In genomic region chr1:237041461-237041794, GRCh38 we compare ENCODE assay signal across 14 cellular contexts. TPM values are rescaled to one million over a fixed set of nuclear protein-coding genes. Genes with fewer than 3 reads are reported as not detected.
DNase-seq lines count a peak whose midpoint lies in the region; ATAC-seq, FAIRE-seq and TF ChIP-seq lines count a peak whose summit lies in the region.
"Had no signal": no experiment of that assay in that cellular context is flagged by ENCODE, and none has a peak within 500 bp of the region (broad histone marks: within the 10 kb centered on the region; RNA-seq: fewer than 3 reads in every experiment).

No MANE protein-coding gene starts in this region.

- no peaks in the 10 kb centered on the region for H3K4me1 ChIP-seq in K562 (replicated peaks in 1 of 2; ENCODE audit: control insufficient read depth in 2 of 2, insufficient read depth in 2 of 2, low read length in 2 of 2)
- H3K4me1 ChIP-seq in testis, result no peaks in the 10 kb centered on the region
- no peaks in the 10 kb centered on the region for H3K4me1 ChIP-seq in osteoblast (ENCODE audit: insufficient read depth, low read length)

- 6% methylated on average over 7 of the region's 7 CpGs for WGBS in K562 (ENCODE audit: insufficient coverage, low coverage, missing lambda C conversion rate)
- WGBS in testis, 2 donors, result 12 to 13% methylated on average over 7 of the region's 7 CpGs

- H4K20me1 ChIP-seq in K562 (replicated peaks; ENCODE audit: control insufficient read depth, insufficient read depth, low read length) (no peaks in the 10 kb centered on the region), osteoblast (ENCODE audit: insufficient read depth, low read length) (no peaks in the 10 kb centered on the region)

- no peak for TF ChIP-seq EP300 in K562 (IDR thresholded peaks at IDR 0.05; ENCODE audit: low read length)

- H3K4me3 Mint-ChIP-seq in activated naive CD8-positive, alpha-beta T cell treated with anti-CD3 and anti-CD28 coated beads, Interleukin-2, amount 10 ng/mL, durations not matched to agents 7 days and 5 days, result peak overlapping the region; percentile 48
- no peak overlapping the region for H3K4me3 Mint-ChIP-seq in activated naive CD8-positive, alpha-beta T cell treated with anti-CD3 and anti-CD28 coated beads for 36 hours
- H3K4me3 Mint-ChIP-seq: activated B cell treated with CpG ODN at 0.5 μM for 24 hours had no signal

- TF ChIP-seq CTCF in K562 (IDR thresholded peaks at IDR 0.05 in 2 of 3, conservative IDR thresholded peaks at IDR 0.05 in 1 of 3; ENCODE audit: insufficient read depth in 2 of 3, low read depth in 1 of 3, low read length in 3 of 3), result no peak
- TF ChIP-seq CTCF in testis (IDR thresholded peaks at IDR 0.05), result no peak
- no peak for TF ChIP-seq CTCF in osteoblast (IDR thresholded peaks at IDR 0.05; ENCODE audit: extremely low read depth, low read depth, low read length)

- H3K27me3 Mint-ChIP-seq in activated naive CD8-positive, alpha-beta T cell treated with anti-CD3 and anti-CD28 coated beads, Interleukin-2, amount 10 ng/mL, durations not matched to agents 7 days and 5 days, result peaks cover 49% of the 10 kb centered on the region
- H3K27me3 Mint-ChIP-seq in activated naive CD8-positive, alpha-beta T cell treated with anti-CD3 and anti-CD28 coated beads for 36 hours, result peaks cover 55% of the 10 kb centered on the region

- no peak for ATAC-seq in activated naive CD8-positive, alpha-beta T cell treated with anti-CD3 and anti-CD28 coated beads, Interleukin-2, amount 10 ng/mL, durations not matched to agents 7 days and 5 days (ENCODE audit: low read depth)
- ATAC-seq in K562, result no peak

- H3K27me3 ChIP-seq in K562 (ENCODE audit: control insufficient read depth in 2 of 2, insufficient read depth in 2 of 2, low read length in 2 of 2), result peaks cover 6 to 11% of the 10 kb centered on the region in 2 experiments; a peak in 4 of 5 replicates
- H3K27me3 ChIP-seq in testis, result no peaks in the 10 kb centered on the region
- H3K27me3 ChIP-seq in osteoblast (ENCODE audit: insufficient read depth, low read length), result peaks cover 6% of the 10 kb centered on the region

- no peaks in the 10 kb centered on the region for H3K9me3 Mint-ChIP-seq in activated naive CD8-positive, alpha-beta T cell treated with anti-CD3 and anti-CD28 coated beads, Interleukin-2, amount 10 ng/mL, durations not matched to agents 7 days and 5 days
- no peaks in the 10 kb centered on the region for H3K9me3 Mint-ChIP-seq in activated naive CD8-positive, alpha-beta T cell treated with anti-CD3 and anti-CD28 coated beads for 36 hours
- H3K9me3 Mint-ChIP-seq: activated B cell treated with CpG ODN at 0.5 μM for 24 hours had no signal

- in situ Hi-C loops in K562 (cut with MboI), result no loop called here

- no peaks in the 10 kb centered on the region for H3K36me3 Mint-ChIP-seq in activated naive CD8-positive, alpha-beta T cell treated with anti-CD3 and anti-CD28 coated beads, Interleukin-2, amount 10 ng/mL, durations not matched to agents 7 days and 5 days
- H3K36me3 Mint-ChIP-seq in activated naive CD8-positive, alpha-beta T cell treated with anti-CD3 and anti-CD28 coated beads for 36 hours, result no peaks in the 10 kb centered on the region

- no TSS peak for BruUV-seq in K562 (replicated peaks; lab: Mats Ljungman, UMichigan)

- POLR2A ChIA-PET in activated naive CD8-positive, alpha-beta T cell treated with anti-CD3 and anti-CD28 coated beads, Interleukin-2, amount 10 ng/mL, durations not matched to agents 7 days and 5 days (lab: Charles Lee), result no interaction called here
- POLR2A ChIA-PET in K562 (lab: Yijun Ruan, JAX), result no interaction called here

- H3K27ac ChIP-seq in K562 (ENCODE audit: extremely low read depth, low read depth, low read length) (no peak overlapping the region), testis (no peak overlapping the region), osteoblast (ENCODE audit: low read depth, low read length) (no peak overlapping the region)

- no peaks in the 10 kb centered on the region for H3K36me3 ChIP-seq in K562 (ENCODE audit: control insufficient read depth, insufficient read depth, low read length)
- no peaks in the 10 kb centered on the region for H3K36me3 ChIP-seq in testis (ENCODE audit: low read depth, missing control alignments)
- H3K36me3 ChIP-seq in osteoblast (ENCODE audit: insufficient read depth, low read length), result no peaks in the 10 kb centered on the region

- no peaks in the 10 kb centered on the region for H3K9me3 ChIP-seq in K562 (replicated peaks; ENCODE audit: control insufficient read depth, insufficient read depth, low read depth, low read length)
- H3K9me3 ChIP-seq in testis, result no peaks in the 10 kb centered on the region
- H3K9me3 ChIP-seq in osteoblast (ENCODE audit: low read depth, low read length), result no peaks in the 10 kb centered on the region

- H3K27ac Mint-ChIP-seq in activated naive CD8-positive, alpha-beta T cell treated with anti-CD3 and anti-CD28 coated beads, Interleukin-2, amount 10 ng/mL, durations not matched to agents 7 days and 5 days, result peak overlapping the region; percentile 66
- no peak overlapping the region for H3K27ac Mint-ChIP-seq in activated naive CD8-positive, alpha-beta T cell treated with anti-CD3 and anti-CD28 coated beads for 36 hours
- H3K27ac Mint-ChIP-seq: activated B cell treated with CpG ODN at 0.5 μM for 24 hours had no signal

- intact Hi-C loops in K562 (cut with micrococcal nuclease) (loop anchor here (10.0 kb wide), 1 partner anchor 287 kb away; no protein-coding TSS in a partner anchor), testis (cut with DNase I; ENCODE audit: low total_unique reads) (no loop called here)

- no peak for TF ChIP-seq POLR2A in K562 (conservative IDR thresholded peaks at IDR 0.05)
- no peak for TF ChIP-seq POLR2A in testis (IDR thresholded peaks at IDR 0.05)

- no peaks in the 10 kb centered on the region for H3K79me2 ChIP-seq in K562 (ENCODE audit: control insufficient read depth, insufficient read depth, low read length)
- H3K79me2 ChIP-seq in osteoblast (ENCODE audit: insufficient read depth, low read length), result no peaks in the 10 kb centered on the region

- FAIRE-seq in K562 (lab: Jason Lieb, UNC), result no peak

- no peak for DNase-seq in activated naive CD8-positive, alpha-beta T cell treated with anti-CD3 and anti-CD28 coated beads, Interleukin-2, amount 10 ng/mL, durations not matched to agents 7 days and 5 days
- no peak for DNase-seq in activated naive CD8-positive, alpha-beta T cell treated with anti-CD3 and anti-CD28 coated beads for 36 hours
- DNase-seq in K562 (ENCODE audit: extremely low read depth in 1 of 4, low spot score in 3 of 4) (no peak), inferior parietal cortex (ENCODE audit: extremely low spot score) (peak; percentile 30), testis (no peak), hypothalamus (lab: John Stamatoyannopoulos, UW) (no peak), NCI-H2081 treated with DMSO at 0.1 percent for 48 hours (lab: John Stamatoyannopoulos, UW) (no peak), osteoblast (ENCODE audit: insufficient read length, low spot score, missing footprints) (no peak)
- DNase-seq: activated B cell treated with CpG ODN at 0.5 μM for 24 hours, AML-193, GDM1, NCI-H526 treated with DMSO at 0.1 percent for 48 hours had no signal

- TF ChIP-seq RAD21 in K562 (CRISPR knock-in tag; conservative IDR thresholded peaks at IDR 0.05 in 1 of 2, IDR thresholded peaks at IDR 0.05 in 1 of 2), result no peak

- H3K4me3 ChIP-seq in K562 (no peak overlapping the region), testis (peak overlapping the region; percentile 44), osteoblast (ENCODE audit: insufficient read depth, low read length) (no peak overlapping the region)

- CTCF ChIA-PET in K562 (lab: Yijun Ruan, JAX; ENCODE audit: low intra/inter-chr PET ratio), result no interaction called here

- no peak overlapping the region for H3K9ac ChIP-seq in K562 (ENCODE audit: insufficient read depth in 1 of 2, low read depth in 2 of 2, low read length in 2 of 2)

- H3K4me2 ChIP-seq in K562 (ENCODE audit: insufficient read depth, low read length) (no peak overlapping the region), osteoblast (ENCODE audit: insufficient read depth, low read length) (no peak overlapping the region)

- H2AFZ ChIP-seq in K562 (ENCODE audit: low read depth, low read length), result no peak overlapping the region
- no peak overlapping the region for H2AFZ ChIP-seq in osteoblast (ENCODE audit: low read length)

- H3K9me1 ChIP-seq in K562 (ENCODE audit: control insufficient read depth, insufficient read depth, low read length), result no peaks in the 10 kb centered on the region

- peaks cover 8% of the 10 kb centered on the region for H3K4me1 Mint-ChIP-seq in activated naive CD8-positive, alpha-beta T cell treated with anti-CD3 and anti-CD28 coated beads, Interleukin-2, amount 10 ng/mL, durations not matched to agents 7 days and 5 days
- peaks cover 7% of the 10 kb centered on the region for H3K4me1 Mint-ChIP-seq in activated naive CD8-positive, alpha-beta T cell treated with anti-CD3 and anti-CD28 coated beads for 36 hours

RNA-seq across cellular contexts. Expression of gene RYR2, which starts 0.6 kb away (rescaled TPM):
- not detected for total RNA-seq in activated naive CD8-positive, alpha-beta T cell treated with anti-CD3 and anti-CD28 coated beads, Interleukin-2, amount 10 ng/mL, durations not matched to agents 7 days and 5 days
- total RNA-seq in activated naive CD8-positive, alpha-beta T cell treated with anti-CD3 and anti-CD28 coated beads for 36 hours, result not detected
- 0.14 and 0.69 TPM in 2 replicates for total RNA-seq in K562 (2011; cell fraction: chromatin; rRNA removed; ENCODE audit: low replicate concordance)
- total RNA-seq in K562 (2011; cell fraction: nucleolus; rRNA removed), result 0.17 and 0.26 TPM in 2 replicates
- 0.31 and 0.37 TPM in 2 replicates for total RNA-seq in K562 (2011; cell fraction: nucleoplasm; rRNA removed)
- total RNA-seq in K562 (2014; rRNA removed), result 0.14 and 0.24 TPM in 2 replicates
- total RNA-seq in K562 (2014; rRNA removed; fragmentation: Illumina TruSeq; extraction: Trizol), result 0.26 and 0.33 TPM in 2 replicates
- 0.23 and 0.33 TPM in 2 replicates for total RNA-seq in K562 (2015; rRNA removed; fragmentation: Illumina TruSeq; extraction: Trizol)
- 0.13 and 0.18 TPM in 2 replicates for total RNA-seq in K562 (2021)
- under 0.01 and 0.07 TPM in 2 replicates for polyA plus RNA-seq in K562 (2011; rRNA removed)
- under 0.01 TPM in 2 replicates for polyA plus RNA-seq in K562 (2011; cell fraction: cytosol; rRNA removed)
- polyA plus RNA-seq in K562 (2011; cell fraction: nucleus; rRNA removed), result 0.06 TPM in 1 of 2 replicates, not detected in the other
- polyA plus RNA-seq in K562 (2012), result 0.12 and 0.35 TPM in 2 replicates
- polyA plus RNA-seq in K562 (2014; fragmentation: Illumina TruSeq; extraction: Trizol), result 0.13 and 0.17 TPM in 2 replicates
- under 1 TPM; 0.03 to 0.10 TPM for polyA plus RNA-seq in K562 (2014; fragmentation: Nextera tagmentation; extraction: Ambion mirVana)
- 0.42 and 0.47 TPM in 2 replicates for polyA plus RNA-seq in K562 (2014; rRNA removed)
- polyA minus RNA-seq in K562 (2011; rRNA and poly(A)+ RNA removed), result 0.03 and 0.21 TPM in 2 replicates
- polyA minus RNA-seq in K562 (2011; cell fraction: cytosol; rRNA and poly(A)+ RNA removed), result not detected in 2 replicates
- polyA minus RNA-seq in K562 (2011; cell fraction: nucleus; rRNA and poly(A)+ RNA removed), result under 0.01 and 0.13 TPM in 2 replicates
- total RNA-seq in testis, result 1 to 10 TPM; 9.1 to 9.5 TPM
- 5.4 TPM for polyA plus RNA-seq in testis (ENCODE audit: insufficient read depth, low read depth, low replicate concordance)
- not detected in 2 replicates for total RNA-seq in osteoblast
- total RNA-seq: activated B cell treated with CpG ODN at 0.5 μM for 24 hours had no signal

RNA-seq across cellular contexts. Expression of gene MT1HL1, which starts 37.2 kb away (rescaled TPM):
- total RNA-seq in activated naive CD8-positive, alpha-beta T cell treated with anti-CD3 and anti-CD28 coated beads, Interleukin-2, amount 10 ng/mL, durations not matched to agents 7 days and 5 days, result not detected
- total RNA-seq in activated naive CD8-positive, alpha-beta T cell treated with anti-CD3 and anti-CD28 coated beads for 36 hours, result not detected
- not detected in 2 replicates for total RNA-seq in K562 (2011; cell fraction: chromatin; rRNA removed; ENCODE audit: low replicate concordance)
- total RNA-seq in K562 (2011; cell fraction: nucleolus; rRNA removed), result not detected in 2 replicates
- not detected in 2 replicates for total RNA-seq in K562 (2011; cell fraction: nucleoplasm; rRNA removed)
- total RNA-seq in K562 (2014; rRNA removed) (not detected in 2 replicates), K562 (2014; rRNA removed; fragmentation: Illumina TruSeq; extraction: Trizol) (not detected in 2 replicates), K562 (2015; rRNA removed; fragmentation: Illumina TruSeq; extraction: Trizol) (not detected in 2 replicates), K562 (2021) (not detected in 2 replicates), testis (not detected), osteoblast (not detected in 2 replicates)
- polyA plus RNA-seq in K562 (2011; rRNA removed) (not detected in 2 replicates), K562 (2014; fragmentation: Illumina TruSeq; extraction: Trizol) (not detected in 2 replicates), K562 (2014; fragmentation: Nextera tagmentation; extraction: Ambion mirVana) (not detected), K562 (2014; rRNA removed) (not detected in 2 replicates), testis (ENCODE audit: insufficient read depth, low read depth, low replicate concordance) (not detected)
- not detected in 2 replicates for polyA plus RNA-seq in K562 (2011; cell fraction: cytosol; rRNA removed)
- not detected in 2 replicates for polyA plus RNA-seq in K562 (2011; cell fraction: nucleus; rRNA removed)
- not detected in 2 replicates for polyA plus RNA-seq in K562 (2012)
- polyA minus RNA-seq in K562 (2011; rRNA and poly(A)+ RNA removed), result not detected in 2 replicates
- not detected in 2 replicates for polyA minus RNA-seq in K562 (2011; cell fraction: cytosol; rRNA and poly(A)+ RNA removed)
- polyA minus RNA-seq in K562 (2011; cell fraction: nucleus; rRNA and poly(A)+ RNA removed), result not detected in 2 replicates
- total RNA-seq: activated B cell treated with CpG ODN at 0.5 μM for 24 hours, dermis blood vessel endothelial cell, mononuclear cell had no signal

Comparison
In these comparisons a context has a peak if more than half of its experiments do, and no peak if none do; other contexts are left out.
1. H3K4me3 ChIP-seq: peak in testis (2 of 2); none in K562 (single experiment) and osteoblast (single experiment).
2. RNA of gene RYR2, which starts 0.6 kb away (total RNA-seq): 9.1 to 9.5 TPM in testis; 0.13 to 0.69 TPM in K562, not detected in activated naive CD8-positive, alpha-beta T cell treated with anti-CD3 and anti-CD28 coated beads, Interleukin-2, amount 10 ng/mL, durations not matched to agents 7 days and 5 days, not detected in activated naive CD8-positive, alpha-beta T cell treated with anti-CD3 and anti-CD28 coated beads for 36 hours and not detected in osteoblast; every median in the first group is over 4 times any median in the second.